Comparison of ENCODE assay signal across 12 cellular contexts in genomic region chr16:86827521-86827920, GRCh38.
"Had no signal": no experiment of that assay in that cellular context is flagged by ENCODE, and none has a peak within 500 bp of the region (broad histone marks: within the 10 kb centered on the region; RNA-seq: fewer than 3 reads in every experiment).

No MANE protein-coding gene starts in this region.

- DNase-seq: activated CD4-positive, alpha-beta T cell treated with anti-CD3 and anti-CD28 coated beads for 48 hours; activated naive CD4-positive, alpha-beta T cell treated with anti-CD3 and anti-CD28 coated beads for 36 hours; caudate nucleus; effector memory CD8-positive, alpha-beta T cell; kidney; stimulated activated CD4-positive, alpha-beta T cell treated with anti-CD3 and anti-CD28 coated beads, Interleukin-4, amount 100 ng/mL, for 4 hours; stimulated activated naive CD8-positive, alpha-beta T cell treated with anti-CD3 and anti-CD28 coated beads, Interleukin-15, amount 100 ng/mL, for 72 hours; testis; upper lobe of right lung had no signal

- H3K4me1 Mint-ChIP-seq: stimulated activated naive CD8-positive, alpha-beta T cell treated with anti-CD3 and anti-CD28 coated beads, Interleukin-15, amount 100 ng/mL, for 72 hours had no signal

- H3K9me3 Mint-ChIP-seq: activated naive CD4-positive, alpha-beta T cell treated with anti-CD3 and anti-CD28 coated beads for 36 hours; effector memory CD8-positive, alpha-beta T cell; neural crest cell; stimulated activated naive CD8-positive, alpha-beta T cell treated with anti-CD3 and anti-CD28 coated beads, Interleukin-15, amount 100 ng/mL, for 72 hours had no signal

- H3K9me3 ChIP-seq: testis, upper lobe of right lung had no signal

- H3K27ac ChIP-seq: skin epidermis, testis, upper lobe of right lung had no signal

- H3K36me3 ChIP-seq: upper lobe of right lung had no signal

- H3K4me3 Mint-ChIP-seq: activated naive CD4-positive, alpha-beta T cell treated with anti-CD3 and anti-CD28 coated beads for 36 hours; effector memory CD8-positive, alpha-beta T cell; neural crest cell; stimulated activated naive CD8-positive, alpha-beta T cell treated with anti-CD3 and anti-CD28 coated beads, Interleukin-15, amount 100 ng/mL, for 72 hours; WTC11 had no signal

- ATAC-seq: effector memory CD8-positive, alpha-beta T cell; stimulated activated naive CD8-positive, alpha-beta T cell treated with anti-CD3 and anti-CD28 coated beads, Interleukin-15, amount 100 ng/mL, for 72 hours; upper lobe of right lung had no signal

- H3K27ac Mint-ChIP-seq: activated naive CD4-positive, alpha-beta T cell treated with anti-CD3 and anti-CD28 coated beads for 36 hours; effector memory CD8-positive, alpha-beta T cell; stimulated activated naive CD8-positive, alpha-beta T cell treated with anti-CD3 and anti-CD28 coated beads, Interleukin-15, amount 100 ng/mL, for 72 hours; WTC11 had no signal

- H3K4me3 ChIP-seq: skin epidermis, testis, upper lobe of right lung had no signal

- H3K27me3 ChIP-seq: testis had no signal

- H3K4me1 ChIP-seq: testis, upper lobe of right lung had no signal
